Comparison of ENCODE assay signal across 8 cellular contexts in genomic region chr6:132812756-132813172, GRCh38. TPM values are rescaled to one million over a fixed set of nuclear protein-coding genes. Genes with fewer than 3 reads are reported as not detected.
DNase-seq lines count a peak whose midpoint lies in the region; ATAC-seq and TF ChIP-seq lines count a peak whose summit lies in the region.

No MANE protein-coding gene starts in this region.

- peak overlapping the region; percentile 91 to 99 (median 98) for H3K4me3 Mint-ChIP-seq in CD8-positive, alpha-beta memory T cell
- H3K4me3 Mint-ChIP-seq in natural killer cell, result peak overlapping the region; percentile 99

- H3K4me3 ChIP-seq in CD8-positive, alpha-beta memory T cell (ENCODE audit: low read length), result peak overlapping the region; percentile 61
- H3K4me3 ChIP-seq in MM.1S (ENCODE audit: low read length), result peak overlapping the region; percentile 94
- H3K4me3 ChIP-seq in coronary artery, result peak overlapping the region; percentile 89

- ATAC-seq in GM21423 (IDR thresholded peaks at IDR 0.05; ENCODE audit: unreplicated experiment) (peak; percentile 2), natural killer cell (peak in 1 of 3 donors; percentile 2)

- H3K27ac ChIP-seq in CD8-positive, alpha-beta memory T cell (ENCODE audit: low read depth, low read length), result peak overlapping the region; percentile 77
- H3K27ac ChIP-seq in MM.1S (ENCODE audit: low read length) (peak overlapping the region; percentile 81), coronary artery (peak overlapping the region; percentile 64 to 87)

- H3K9me2 ChIP-seq in MM.1S (replicated peaks; ENCODE audit: insufficient read depth, low read length), result no peaks in the 10 kb centered on the region

- H3K79me2 ChIP-seq in MM.1S (ENCODE audit: low read length), result peaks cover 29% of the 10 kb centered on the region

- H3K9me3 Mint-ChIP-seq in CD8-positive, alpha-beta memory T cell, result no peaks in the 10 kb centered on the region
- H3K9me3 Mint-ChIP-seq in natural killer cell, result no peaks in the 10 kb centered on the region

- H2AFZ ChIP-seq in MM.1S (ENCODE audit: low read length), result peak overlapping the region; percentile 98

- peaks cover 25% of the 10 kb centered on the region for H4K20me1 ChIP-seq in MM.1S (ENCODE audit: insufficient read depth, low read length)

- H3K27me3 Mint-ChIP-seq in CD8-positive, alpha-beta memory T cell, result peaks cover 0 to 7% of the 10 kb centered on the region in 2 donors
- peaks cover 5 to 21% of the 10 kb centered on the region in 2 donors for H3K27me3 Mint-ChIP-seq in natural killer cell (ENCODE audit: low read depth in 2 of 2)

- no peak for DNase-seq in CD8-positive, alpha-beta memory T cell
- DNase-seq in MM.1S (peak; percentile 81), coronary artery (ENCODE audit: low spot score) (no peak), natural killer cell (no peak), NCI-H345 (lab: John Stamatoyannopoulos, UW) (no peak), NCI-H2227 (lab: John Stamatoyannopoulos, UW; ENCODE audit: unreplicated experiment) (no peak)
- DNase-seq in stimulated activated CD4-positive, alpha-beta T cell treated with anti-CD3 and anti-CD28 coated beads, Interleukin-1b, Interleukin-23, amount 100 ng/mL, for 48 hours, result no peak

- H3K4me1 ChIP-seq in CD8-positive, alpha-beta memory T cell (ENCODE audit: insufficient read depth, low read length), result peaks cover 28% of the 10 kb centered on the region
- H3K4me1 ChIP-seq in MM.1S (ENCODE audit: low read length), result peaks cover 9% of the 10 kb centered on the region

- H3K36me3 Mint-ChIP-seq in CD8-positive, alpha-beta memory T cell, result peaks cover 8 to 46% (median 15%) of the 10 kb centered on the region in 3 donors
- H3K36me3 Mint-ChIP-seq in natural killer cell, result peaks cover 14% of the 10 kb centered on the region

- H3K9ac ChIP-seq in MM.1S (ENCODE audit: low read length), result peak overlapping the region; percentile 90

- TF ChIP-seq CTCF in MM.1S (IDR thresholded peaks at IDR 0.05; ENCODE audit: low read length), result no peak
- TF ChIP-seq CTCF in coronary artery (IDR thresholded peaks at IDR 0.05), result no peak
- TF ChIP-seq CTCF in natural killer cell (IDR thresholded peaks at IDR 0.05), result no peak

- no peaks in the 10 kb centered on the region for H3K9me3 ChIP-seq in CD8-positive, alpha-beta memory T cell (ENCODE audit: low read length)
- H3K9me3 ChIP-seq in MM.1S (replicated peaks; ENCODE audit: insufficient read depth, low read length), result no peaks in the 10 kb centered on the region

- H3K4me1 Mint-ChIP-seq in CD8-positive, alpha-beta memory T cell, result peaks cover 38 to 52% (median 45%) of the 10 kb centered on the region in 3 donors
- peaks cover 51 to 55% of the 10 kb centered on the region in 2 donors for H3K4me1 Mint-ChIP-seq in natural killer cell

- POLR2A ChIA-PET in CD8-positive, alpha-beta memory T cell (lab: Charles Lee), result interaction anchor here (0.6 to 4.2 kb wide), 8 partner anchors 11 to 1140 kb away, joined by 3 to 64 read pairs (median 4); partner anchors contain the start of genes ENPP1, SLC18B1 and TBPL1

- peaks cover 46% of the 10 kb centered on the region for H3F3A ChIP-seq in MM.1S (ENCODE audit: insufficient read depth, low read length)

- H3K27ac Mint-ChIP-seq in CD8-positive, alpha-beta memory T cell, result peak overlapping the region; percentile 94 to 99 (median 98)
- peak overlapping the region; percentile 93 to 96 for H3K27ac Mint-ChIP-seq in natural killer cell

- CTCF ChIA-PET in CD8-positive, alpha-beta memory T cell (lab: Charles Lee), result interaction anchor here (1.0 to 9.4 kb wide), 4 partner anchors 11 to 48 kb away, joined by 3 to 67 read pairs (median 4); partner anchors contain the start of gene SLC18B1

- peaks cover 19% of the 10 kb centered on the region for H3K36me3 ChIP-seq in CD8-positive, alpha-beta memory T cell (ENCODE audit: insufficient read depth, low read length)
- peaks cover 16% of the 10 kb centered on the region for H3K36me3 ChIP-seq in MM.1S (replicated peaks; ENCODE audit: insufficient read depth, low read length)

- H3K4me2 ChIP-seq in MM.1S (ENCODE audit: low read depth, low read length), result peak overlapping the region; percentile 82

- intact Hi-C loops in natural killer cell (cut with micrococcal nuclease), result loop anchor here (5.0 kb wide), 4 partner anchors 50 to 1140 kb away; partner anchors contain the start of genes STX7 and TBPL1

- H3K27me3 ChIP-seq in CD8-positive, alpha-beta memory T cell (ENCODE audit: insufficient read depth, low read length, poor library complexity, severe bottlenecking), result no peaks in the 10 kb centered on the region
- no peaks in the 10 kb centered on the region for H3K27me3 ChIP-seq in MM.1S (replicated peaks; ENCODE audit: insufficient read depth, low read length)

RNA-seq across cellular contexts. Expression of gene RPS12, which starts 1.6 kb away (rescaled TPM):
- total RNA-seq in CD8-positive, alpha-beta memory T cell, result 1,000 to 10,000 TPM; 1,945 to 2,001 TPM
- 2,302 TPM for polyA plus RNA-seq in CD8-positive, alpha-beta memory T cell
- 100 to 1,000 TPM; 585 to 801 (median 769) TPM for total RNA-seq in natural killer cell

RNA-seq across cellular contexts. Expression of gene SLC18B1, which starts 14.3 kb away (rescaled TPM):
- 1 to 10 TPM; 7.1 to 7.3 TPM for total RNA-seq in CD8-positive, alpha-beta memory T cell
- polyA plus RNA-seq in CD8-positive, alpha-beta memory T cell, result 14.7 TPM
- 1 to 10 TPM; 2.5 to 3.6 (median 3.0) TPM for total RNA-seq in natural killer cell

RNA-seq across cellular contexts. Expression of gene VNN2, which starts 55.1 kb away (rescaled TPM):
- total RNA-seq in CD8-positive, alpha-beta memory T cell, result 1 to 10 TPM; 5.1 to 6.0 TPM
- polyA plus RNA-seq in CD8-positive, alpha-beta memory T cell, result 35.8 TPM
- 10 to 100 TPM; 20.3 to 31.9 (median 25.4) TPM for total RNA-seq in natural killer cell
